26 cellular contexts compared by ENCODE assay signal in the genomic region with DNA sequence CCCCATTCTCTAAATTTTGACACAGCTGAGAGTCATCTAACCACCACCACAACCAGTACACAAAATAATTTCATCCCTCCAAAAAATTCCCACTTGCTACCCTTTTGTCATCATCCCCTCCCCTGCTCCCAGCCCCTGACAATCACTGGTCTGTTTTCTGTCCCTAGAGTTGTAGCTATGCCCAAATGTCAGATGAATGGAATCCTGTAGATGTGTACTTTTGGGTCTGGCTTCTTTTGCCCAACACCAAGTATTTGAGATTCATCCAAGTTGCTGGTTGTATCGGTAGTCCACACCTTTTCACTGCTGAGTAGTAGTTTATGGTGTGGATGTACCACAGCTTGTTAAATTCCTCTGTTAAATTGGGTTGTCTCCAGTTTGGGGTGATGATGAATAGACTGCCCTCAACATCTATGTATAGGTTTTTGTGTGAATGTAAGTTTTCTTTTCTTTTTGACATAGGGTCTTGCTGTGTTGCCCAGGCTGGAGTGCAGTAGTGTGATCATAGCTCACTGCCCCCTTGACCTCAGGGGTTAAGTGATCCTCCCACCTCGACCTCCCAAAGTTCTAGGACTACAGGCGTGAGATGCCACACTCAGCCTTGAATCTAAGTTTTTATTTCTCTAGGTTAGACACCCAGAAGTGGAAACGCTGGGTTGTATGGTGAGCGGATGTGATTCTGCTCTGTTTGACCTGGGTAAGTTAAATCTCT. TPM values are rescaled to one million over a fixed set of nuclear protein-coding genes. Genes with fewer than 3 reads are reported as not detected.
A peak's percentile ranks its signal among the peaks of the same experiment; 100 is the strongest.
DNase-seq lines count a peak whose midpoint lies in the region; ATAC-seq and TF ChIP-seq lines count a peak whose summit lies in the region.
"Had no signal": no experiment of that assay in that cellular context is flagged by ENCODE, and none has a peak within 500 bp of the region (broad histone marks: within the 10 kb centered on the region; RNA-seq: fewer than 3 reads in every experiment).

No MANE protein-coding gene starts in this region.

- no peak overlapping the region for H3K4me3 ChIP-seq in HEK293 (ENCODE audit: low read depth, low read length)
- H3K4me3 ChIP-seq: ascending aorta, dorsolateral prefrontal cortex, heart right ventricle, prostate gland, skin epidermis, tibial nerve had no signal

- H3K27ac Mint-ChIP-seq in WTC11: peak overlapping the region; percentile 100
- H3K27ac Mint-ChIP-seq: activated naive CD4-positive, alpha-beta T cell treated with anti-CD3 and anti-CD28 coated beads, Interleukin-2, amount 50 U/mL, for 72 hours had no signal

- CTCF ChIA-PET in HEK293 (lab: Yijun Ruan, JAX) (interaction anchor here (0.6 kb wide), 3 partner anchors 13 to 369 kb away, joined by 3 to 4 read pairs (median 3); no protein-coding TSS in a partner anchor), WTC11 (lab: Charles Lee) (interaction anchor here (0.5 to 3.1 kb wide), 4 partner anchors 15 to 41 kb away, joined by 3 to 19 read pairs (median 10); no protein-coding TSS in a partner anchor)

- no peaks in the 10 kb centered on the region for H3K36me3 ChIP-seq in HEK293 (ENCODE audit: control insufficient read depth in 2 of 2, insufficient read depth in 1 of 2, low read length in 2 of 2)
- H3K36me3 ChIP-seq: ascending aorta, heart right ventricle, prostate gland, tibial nerve had no signal

- no peak for TF ChIP-seq CTCF in HEK293 (tag by site-specific recombination; IDR thresholded peaks at IDR 0.05)
- no peak for TF ChIP-seq CTCF in WTC11 (IDR thresholded peaks at IDR 0.05)

- no peak for DNase-seq in WTC11 (ENCODE audit: low spot score)
- peak; percentile 3 for DNase-seq in posterior vena cava (ENCODE audit: low spot score)
- DNase-seq in activated effector memory CD4-positive, alpha-beta T cell treated with anti-CD3 and anti-CD28 coated beads, Interleukin-2, amount 50 U/mL, for 16 hours: no peak
- DNase-seq: activated CD4-positive, alpha-beta T cell treated with anti-CD3 and anti-CD28 coated beads for 1 hour; activated T-cell treated with anti-CD3 and anti-CD28 coated beads, Interleukin-2, amount 50 U/mL, for 48 hours; Calu3; central memory CD4-positive, alpha-beta T cell; dorsolateral prefrontal cortex; EL; HCEC 1CT; heart right ventricle; NCI-H2107; NCI-H524 treated with DMSO at 0.1 percent for 48 hours; stimulated activated CD4-positive, alpha-beta T cell treated with anti-CD3 and anti-CD28 coated beads, Interleukin-2, amount 100 ng/mL, for 24 hours; stimulated activated naive CD8-positive, alpha-beta T cell treated with anti-CD3 and anti-CD28 coated beads, Interleukin-15, Interleukin-2, amounts not matched to agents 100 U/mL and 50 U/mL, for 24 hours had no signal

- H3K9me3 Mint-ChIP-seq in WTC11: peaks cover 9% of the 10 kb centered on the region

- no peak for ATAC-seq in WTC11
- no peak for ATAC-seq in GM21526 (IDR thresholded peaks at IDR 0.05; ENCODE audit: low FRiP score, unreplicated experiment)
- ATAC-seq: activated naive CD4-positive, alpha-beta T cell treated with anti-CD3 and anti-CD28 coated beads, Interleukin-2, amount 50 U/mL, for 72 hours; heart right ventricle; left lobe of liver; stimulated activated naive CD8-positive, alpha-beta T cell treated with anti-CD3 and anti-CD28 coated beads, Interleukin-15, Interleukin-2, amounts not matched to agents 100 U/mL and 50 U/mL, for 24 hours had no signal

- no peaks in the 10 kb centered on the region for H3K4me1 ChIP-seq in HEK293 (ENCODE audit: control insufficient read depth, insufficient read depth, low read length)
- H3K4me1 ChIP-seq: prostate gland had no signal

- H3K4me3 Mint-ChIP-seq in WTC11: no peak overlapping the region; the same call in 1 of the 2 replicates

- H3K27ac ChIP-seq in HEK293 (ENCODE audit: extremely low read depth, low read depth, low read length): no peak overlapping the region
- H3K27ac ChIP-seq: ascending aorta, dorsolateral prefrontal cortex, epithelial cell of prostate, heart right ventricle, prostate gland, skin epidermis, tibial nerve had no signal

- POLR2A ChIA-PET in HEK293 (lab: Yijun Ruan, JAX): interaction anchor here (2.8 kb wide), 1 partner anchor 75 kb away, joined by 16 read pairs; a partner anchor contains a TSS
- POLR2A ChIA-PET in WTC11 (lab: Charles Lee): interaction anchor here (2.4 kb wide), 1 partner anchor 14 kb away, joined by 24 read pairs; no protein-coding TSS in a partner anchor

- no peaks in the 10 kb centered on the region; the same call in 1 of the 2 replicates for H3K27me3 Mint-ChIP-seq in WTC11 (ENCODE audit: low read depth)

- no peaks in the 10 kb centered on the region for H3K9me3 ChIP-seq in HEK293 (ENCODE audit: control insufficient read depth, insufficient read depth, low read depth, low read length)
- H3K9me3 ChIP-seq: ascending aorta, heart right ventricle, prostate gland, tibial nerve had no signal

- intact Hi-C loops in posterior vena cava (cut with DNase I): no loop called here

- H3K4me1 Mint-ChIP-seq in WTC11: peaks cover 53% of the 10 kb centered on the region

- H3K36me3 Mint-ChIP-seq in WTC11: peaks cover 25% of the 10 kb centered on the region

TF ChIP-seq in HEK293, 187 proteins besides CTCF, POLR2A, EP300 and RAD21:
- 0 out of 2 replicates have a peak, but pooled peaks have one; percentile 43 for TF ChIP-seq ZNF121 (tag by site-specific recombination; IDR thresholded peaks at IDR 0.05)
- TF ChIP-seq, protein P1, sequence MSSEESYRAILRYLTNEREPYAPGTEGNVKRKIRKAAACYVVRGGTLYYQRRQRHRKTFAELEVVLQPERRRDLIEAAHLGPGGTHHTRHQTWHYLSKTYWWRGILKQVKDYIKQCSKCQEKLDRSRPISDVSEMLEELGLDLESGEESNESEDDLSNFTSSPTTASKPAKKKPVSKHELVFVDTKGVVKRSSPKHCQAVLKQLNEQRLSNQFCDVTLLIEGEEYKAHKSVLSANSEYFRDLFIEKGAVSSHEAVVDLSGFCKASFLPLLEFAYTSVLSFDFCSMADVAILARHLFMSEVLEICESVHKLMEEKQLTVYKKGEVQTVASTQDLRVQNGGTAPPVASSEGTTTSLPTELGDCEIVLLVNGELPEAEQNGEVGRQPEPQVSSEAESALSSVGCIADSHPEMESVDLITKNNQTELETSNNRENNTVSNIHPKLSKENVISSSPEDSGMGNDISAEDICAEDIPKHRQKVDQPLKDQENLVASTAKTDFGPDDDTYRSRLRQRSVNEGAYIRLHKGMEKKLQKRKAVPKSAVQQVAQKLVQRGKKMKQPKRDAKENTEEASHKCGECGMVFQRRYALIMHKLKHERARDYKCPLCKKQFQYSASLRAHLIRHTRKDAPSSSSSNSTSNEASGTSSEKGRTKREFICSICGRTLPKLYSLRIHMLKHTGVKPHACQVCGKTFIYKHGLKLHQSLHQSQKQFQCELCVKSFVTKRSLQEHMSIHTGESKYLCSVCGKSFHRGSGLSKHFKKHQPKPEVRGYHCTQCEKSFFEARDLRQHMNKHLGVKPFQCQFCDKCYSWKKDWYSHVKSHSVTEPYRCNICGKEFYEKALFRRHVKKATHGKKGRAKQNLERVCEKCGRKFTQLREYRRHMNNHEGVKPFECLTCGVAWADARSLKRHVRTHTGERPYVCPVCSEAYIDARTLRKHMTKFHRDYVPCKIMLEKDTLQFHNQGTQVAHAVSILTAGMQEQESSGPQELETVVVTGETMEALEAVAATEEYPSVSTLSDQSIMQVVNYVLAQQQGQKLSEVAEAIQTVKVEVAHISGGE (tag by site-specific recombination; conservative IDR thresholded peaks at IDR 0.05; ENCODE audit: low read depth): no peak

TF ChIP-seq in WTC11, 78 proteins besides CTCF, POLR2A, EP300 and RAD21:
- TF ChIP-seq FOXK1 (CRISPR knock-in tag; IDR thresholded peaks at IDR 0.05) (no peak), ZNF121 (CRISPR knock-in tag; IDR thresholded peaks at IDR 0.05) (peak; percentile 94; the same call in 1 of the 2 replicates), ZNF671 (CRISPR knock-in tag; IDR thresholded peaks at IDR 0.05) (no peak)

RNA-seq across cellular contexts. Expression of a gene that starts 14.6 kb away (rescaled TPM):
- total RNA-seq in WTC11 (2021) (77.2 to 83.4 TPM (median 79.0 TPM) in 3 replicates), posterior vena cava (1 to 10 TPM in 1 of 2 donors, under 1 TPM in 1; 0.67 to 1.4 TPM)
- total RNA-seq: ascending aorta had no signal

RNA-seq across cellular contexts. Expression of a gene that starts 49.6 kb away (rescaled TPM):
- total RNA-seq in WTC11 (2021) (0.48 TPM in 1 of 3 replicates, not detected in the others), posterior vena cava (not detected)
- total RNA-seq: activated CD8-positive, alpha-beta memory T cell treated with anti-CD3 and anti-CD28 coated beads for 36 hours; activated naive CD4-positive, alpha-beta T cell treated with anti-CD3 and anti-CD28 coated beads, Interleukin-2, amount 50 U/mL, for 72 hours; ascending aorta; Calu3; dorsolateral prefrontal cortex; fibroblast of villous mesenchyme; heart right ventricle; left lobe of liver; tibial nerve had no signal

RNA-seq across cellular contexts. Expression of a gene that starts 54.4 kb away (rescaled TPM):
- total RNA-seq in WTC11 (2021) (not detected in 3 replicates), posterior vena cava (not detected)
- total RNA-seq: activated CD8-positive, alpha-beta memory T cell treated with anti-CD3 and anti-CD28 coated beads for 36 hours; activated naive CD4-positive, alpha-beta T cell treated with anti-CD3 and anti-CD28 coated beads, Interleukin-2, amount 50 U/mL, for 72 hours; ascending aorta; Calu3; dorsolateral prefrontal cortex; fibroblast of villous mesenchyme; heart right ventricle; left lobe of liver; tibial nerve had no signal

RNA-seq across cellular contexts. Expression of a gene that starts 57.3 kb away (rescaled TPM):
- not detected in 3 replicates for total RNA-seq in WTC11 (2021)
- total RNA-seq in posterior vena cava: not detected
- total RNA-seq: activated CD8-positive, alpha-beta memory T cell treated with anti-CD3 and anti-CD28 coated beads for 36 hours; activated naive CD4-positive, alpha-beta T cell treated with anti-CD3 and anti-CD28 coated beads, Interleukin-2, amount 50 U/mL, for 72 hours; ascending aorta; Calu3; dorsolateral prefrontal cortex; fibroblast of villous mesenchyme; heart right ventricle; left lobe of liver; prostate gland; tibial nerve had no signal

Comparison
In these comparisons a context has a peak if more than half of its experiments do, and no peak if none do; other contexts are left out.
1. RNA of a gene that starts 14.6 kb away (total RNA-seq): 77.2 to 83.4 TPM in WTC11; 0.67 to 1.4 TPM in posterior vena cava; every median in the first group is over 10 times any median in the second.